21 cellular contexts compared by ENCODE assay signal in the genomic region with DNA sequence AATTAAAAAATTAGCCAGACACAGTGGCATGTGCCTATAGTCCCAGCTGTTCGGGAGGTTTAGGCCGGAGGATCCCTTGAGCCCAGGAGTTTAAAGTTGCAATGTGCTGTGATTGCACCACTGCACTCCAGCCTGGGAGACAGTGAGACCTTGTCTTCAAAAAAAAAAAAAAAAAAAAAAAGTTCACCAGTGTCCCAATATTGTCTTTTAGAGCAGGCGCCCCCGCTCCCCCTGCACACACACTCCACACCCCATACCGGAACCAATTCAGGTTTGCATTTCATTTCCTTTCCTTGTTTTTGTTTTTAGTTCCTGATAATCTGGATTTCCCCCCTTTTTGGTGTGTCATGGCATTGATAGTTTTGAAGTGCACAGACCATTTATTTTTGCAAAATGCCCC. TPM values are rescaled to one million over a fixed set of nuclear protein-coding genes. Genes with fewer than 3 reads are reported as not detected.
DNase-seq lines count a peak whose midpoint lies in the region; ATAC-seq, FAIRE-seq and TF ChIP-seq lines count a peak whose summit lies in the region.
"Had no signal": no experiment of that assay in that cellular context is flagged by ENCODE, and none has a peak within 500 bp of the region (broad histone marks: within the 10 kb centered on the region; RNA-seq: fewer than 3 reads in every experiment).

No MANE protein-coding gene starts in this region.

- no peak overlapping the region for H3K4me3 ChIP-seq in MM.1S (ENCODE audit: low read length)
- no peak overlapping the region for H3K4me3 ChIP-seq in skeletal muscle satellite cell (ENCODE audit: low read length)
- H3K4me3 ChIP-seq: lower lobe of right lung, prostate gland, vagina had no signal

- TF ChIP-seq CTCF in MM.1S (IDR thresholded peaks at IDR 0.05; ENCODE audit: low read length), result no peak

- H3K4me1 ChIP-seq in MM.1S (ENCODE audit: low read length) (peaks cover 14% of the 10 kb centered on the region), skeletal muscle satellite cell (ENCODE audit: control insufficient read depth, insufficient read depth, low read length) (peaks cover 15% of the 10 kb centered on the region)
- H3K4me1 ChIP-seq: prostate gland, vagina had no signal

- H3K4me3 Mint-ChIP-seq in activated T-cell treated with anti-CD3 and anti-CD28 coated beads, Interleukin-2, amount 50 U/mL, for 72 hours, result peak overlapping the region; percentile 20 to 74
- H3K4me3 Mint-ChIP-seq in activated naive CD8-positive, alpha-beta T cell treated with anti-CD3 and anti-CD28 coated beads for 36 hours, result peak overlapping the region; percentile 16
- H3K4me3 Mint-ChIP-seq: immature natural killer cell; nephron; T-helper 2 cell treated with Interferon-gamma antibody and Interleukin-4, amounts not matched to agents 5 μg/mL and 100 μg/mL, for 36 hours had no signal

- peak overlapping the region; percentile 83 for H3K27ac Mint-ChIP-seq in activated T-cell treated with anti-CD3 and anti-CD28 coated beads, Interleukin-2, amount 50 U/mL, for 72 hours
- peak overlapping the region; percentile 68 for H3K27ac Mint-ChIP-seq in activated naive CD8-positive, alpha-beta T cell treated with anti-CD3 and anti-CD28 coated beads for 36 hours
- H3K27ac Mint-ChIP-seq: nephron; T-helper 2 cell treated with Interferon-gamma antibody and Interleukin-4, amounts not matched to agents 5 μg/mL and 100 μg/mL, for 36 hours had no signal

- no peak for FAIRE-seq in urothelium cell line (lab: Jason Lieb, UNC)
- FAIRE-seq: colon had no signal

- H3K79me2 ChIP-seq in MM.1S (ENCODE audit: low read length), result peaks cover 6% of the 10 kb centered on the region; the same call in 1 of the 2 replicates

- H3K36me3 ChIP-seq in MM.1S (replicated peaks; ENCODE audit: insufficient read depth, low read length) (no peaks in the 10 kb centered on the region; the same call in 1 of the 2 replicates), skeletal muscle satellite cell (ENCODE audit: insufficient read depth, low read length) (peaks cover 49% of the 10 kb centered on the region)
- H3K36me3 ChIP-seq: prostate gland had no signal

- H3K9me3 Mint-ChIP-seq in activated T-cell treated with anti-CD3 and anti-CD28 coated beads, Interleukin-2, amount 50 U/mL, for 72 hours, result peaks cover 5 to 8% of the 10 kb centered on the region in 2 donors
- H3K9me3 Mint-ChIP-seq in activated naive CD8-positive, alpha-beta T cell treated with anti-CD3 and anti-CD28 coated beads for 36 hours, result peaks cover 23% of the 10 kb centered on the region
- H3K9me3 Mint-ChIP-seq: immature natural killer cell had no signal

- H3F3A ChIP-seq in MM.1S (ENCODE audit: insufficient read depth, low read length), result 0 out of 2 replicates have a peak, but pooled peaks cover 9% of the 10 kb centered on the region

- H3K36me3 Mint-ChIP-seq in activated T-cell treated with anti-CD3 and anti-CD28 coated beads, Interleukin-2, amount 50 U/mL, for 72 hours (ENCODE audit: insufficient read depth in 2 of 2), result peaks cover 20 to 69% of the 10 kb centered on the region in 2 donors
- peaks cover 84% of the 10 kb centered on the region for H3K36me3 Mint-ChIP-seq in activated naive CD8-positive, alpha-beta T cell treated with anti-CD3 and anti-CD28 coated beads for 36 hours

- no peak for DNase-seq in activated T-cell treated with anti-CD3 and anti-CD28 coated beads, Interleukin-2, amount 50 U/mL, for 72 hours
- DNase-seq in activated T-cell treated with anti-CD3 and anti-CD28 coated beads for 4 hours, result no peak
- no peak for DNase-seq in MM.1S
- no peak for DNase-seq in activated naive CD8-positive, alpha-beta T cell treated with anti-CD3 and anti-CD28 coated beads for 36 hours
- no peak for DNase-seq in NCI-H146 (lab: John Stamatoyannopoulos, UW)
- no peak for DNase-seq in urothelium cell line (ENCODE audit: low spot score)
- DNase-seq: ACHN; activated T-cell treated with anti-CD3 and anti-CD28 coated beads, Interleukin-2, amount 50 U/mL, for 48 hours; CD4-positive, alpha-beta memory T cell; DND-41; immature natural killer cell; KBM-7; lower lobe of right lung had no signal

- H3K9ac ChIP-seq in MM.1S (ENCODE audit: low read length) (peak overlapping the region; percentile 20; the same call in 1 of the 2 replicates), skeletal muscle satellite cell (ENCODE audit: low read depth, low read length) (no peak overlapping the region)

- H2AFZ ChIP-seq in MM.1S (ENCODE audit: low read length), result no peak overlapping the region

- no peaks in the 10 kb centered on the region for H3K9me2 ChIP-seq in MM.1S (replicated peaks; ENCODE audit: insufficient read depth, low read length)

- peak overlapping the region; percentile 49; the same call in 1 of the 2 replicates for H3K27ac ChIP-seq in MM.1S (ENCODE audit: low read length)
- H3K27ac ChIP-seq: HL-60, lower lobe of right lung, prostate gland, vagina had no signal

- H3K9me3 ChIP-seq in MM.1S (replicated peaks; ENCODE audit: insufficient read depth, low read length) (no peaks in the 10 kb centered on the region), skeletal muscle satellite cell (replicated peaks; ENCODE audit: low read length) (no peaks in the 10 kb centered on the region)
- H3K9me3 ChIP-seq: lower lobe of right lung, prostate gland, vagina had no signal

- no peaks in the 10 kb centered on the region for H4K20me1 ChIP-seq in MM.1S (ENCODE audit: insufficient read depth, low read length)

- ATAC-seq in activated T-cell treated with anti-CD3 and anti-CD28 coated beads, Interleukin-2, amount 50 U/mL, for 72 hours (replicated peaks in 1 of 2), result no peak
- ATAC-seq in HG03442 (IDR thresholded peaks at IDR 0.05; ENCODE audit: unreplicated experiment), result no peak
- ATAC-seq: lower lobe of right lung had no signal

- H3K27me3 ChIP-seq in MM.1S (replicated peaks; ENCODE audit: insufficient read depth, low read length) (no peaks in the 10 kb centered on the region), skeletal muscle satellite cell (ENCODE audit: control insufficient read depth, insufficient read depth, low read length) (no peaks in the 10 kb centered on the region)
- H3K27me3 ChIP-seq: vagina had no signal

- no peaks in the 10 kb centered on the region for H3K27me3 Mint-ChIP-seq in activated T-cell treated with anti-CD3 and anti-CD28 coated beads, Interleukin-2, amount 50 U/mL, for 72 hours (ENCODE audit: low read depth)
- no peaks in the 10 kb centered on the region for H3K27me3 Mint-ChIP-seq in activated naive CD8-positive, alpha-beta T cell treated with anti-CD3 and anti-CD28 coated beads for 36 hours
- H3K27me3 Mint-ChIP-seq: CD4-positive, alpha-beta memory T cell had no signal

- peaks cover 46% of the 10 kb centered on the region for H3K4me1 Mint-ChIP-seq in activated T-cell treated with anti-CD3 and anti-CD28 coated beads, Interleukin-2, amount 50 U/mL, for 72 hours (ENCODE audit: low read depth)
- H3K4me1 Mint-ChIP-seq in activated naive CD8-positive, alpha-beta T cell treated with anti-CD3 and anti-CD28 coated beads for 36 hours, result peaks cover 45% of the 10 kb centered on the region
- H3K4me1 Mint-ChIP-seq: nephron had no signal

- H3K4me2 ChIP-seq in MM.1S (ENCODE audit: low read depth, low read length) (peak overlapping the region; percentile 42; the same call in 1 of the 2 replicates), skeletal muscle satellite cell (ENCODE audit: low read length) (peak overlapping the region; percentile 13)

RNA-seq across cellular contexts. Expression of a gene that starts 10.4 kb away (rescaled TPM):
- 10 to 100 TPM; 31.2 to 36.4 TPM for total RNA-seq in activated T-cell treated with anti-CD3 and anti-CD28 coated beads, Interleukin-2, amount 50 U/mL, for 72 hours
- total RNA-seq in activated naive CD8-positive, alpha-beta T cell treated with anti-CD3 and anti-CD28 coated beads for 36 hours, result 10 to 100 TPM; 13.3 to 16.9 TPM
- total RNA-seq in skeletal muscle satellite cell (2012; rRNA removed), result 28.0 and 34.7 TPM in 2 replicates
